Comparison of ENCODE assay signal across 29 cellular contexts in genomic region chr16:87667946-87668345, GRCh38.
"Had no signal": no experiment of that assay in that cellular context is flagged by ENCODE, and none has a peak within 500 bp of the region (broad histone marks: within the 10 kb centered on the region; RNA-seq: fewer than 3 reads in every experiment).

No MANE protein-coding gene starts in this region.

- H3K36me3 Mint-ChIP-seq: activated naive CD4-positive, alpha-beta T cell treated with anti-CD3 and anti-CD28 coated beads, Interleukin-2, amount 10 ng/mL, durations not matched to agents 7 days and 5 days; activated naive CD8-positive, alpha-beta T cell treated with anti-CD3 and anti-CD28 coated beads for 36 hours; brain had no signal

- ATAC-seq: activated naive CD8-positive, alpha-beta T cell treated with anti-CD3 and anti-CD28 coated beads, Interleukin-2, amount 50 U/mL, for 24 hours; activated T-cell treated with anti-CD3 and anti-CD28 coated beads, Interleukin-2, amount 50 U/mL, for 72 hours; esophagus mucosa had no signal

- H3K4me3 Mint-ChIP-seq: activated CD4-positive, alpha-beta memory T cell treated with anti-CD3 and anti-CD28 coated beads, Interleukin-2, amount 10 ng/mL, durations not matched to agents 7 days and 5 days; activated CD4-positive, alpha-beta T cell treated with anti-CD3 and anti-CD28 coated beads, Interleukin-2, amount 10 ng/mL, durations not matched to agents 7 days and 5 days; activated naive CD4-positive, alpha-beta T cell treated with anti-CD3 and anti-CD28 coated beads, Interleukin-2, amount 10 ng/mL, durations not matched to agents 7 days and 5 days; activated naive CD8-positive, alpha-beta T cell treated with anti-CD3 and anti-CD28 coated beads for 36 hours; activated naive CD8-positive, alpha-beta T cell treated with anti-CD3 and anti-CD28 coated beads, Interleukin-2, amount 50 U/mL, for 24 hours; activated T-cell treated with anti-CD3 and anti-CD28 coated beads, Interleukin-2, amount 50 U/mL, for 24 hours; activated T-cell treated with anti-CD3 and anti-CD28 coated beads, Interleukin-2, amount 50 U/mL, for 72 hours; brain had no signal

- H3K27ac ChIP-seq: adrenal gland, breast epithelium, cardiac muscle cell, colonic mucosa had no signal

- H3K36me3 ChIP-seq: adrenal gland, breast epithelium, cardiac muscle cell, colonic mucosa had no signal

- H3K9me3 Mint-ChIP-seq: activated CD4-positive, alpha-beta memory T cell treated with anti-CD3 and anti-CD28 coated beads, Interleukin-2, amount 10 ng/mL, durations not matched to agents 7 days and 5 days; activated CD4-positive, alpha-beta T cell treated with anti-CD3 and anti-CD28 coated beads, Interleukin-2, amount 10 ng/mL, durations not matched to agents 7 days and 5 days; activated naive CD4-positive, alpha-beta T cell treated with anti-CD3 and anti-CD28 coated beads, Interleukin-2, amount 10 ng/mL, durations not matched to agents 7 days and 5 days; activated naive CD8-positive, alpha-beta T cell treated with anti-CD3 and anti-CD28 coated beads for 36 hours; activated naive CD8-positive, alpha-beta T cell treated with anti-CD3 and anti-CD28 coated beads, Interleukin-2, amount 50 U/mL, for 24 hours; activated T-cell treated with anti-CD3 and anti-CD28 coated beads, Interleukin-2, amount 50 U/mL, for 24 hours; activated T-cell treated with anti-CD3 and anti-CD28 coated beads, Interleukin-2, amount 50 U/mL, for 72 hours; brain had no signal

- H3K27me3 Mint-ChIP-seq: activated CD4-positive, alpha-beta T cell treated with anti-CD3 and anti-CD28 coated beads, Interleukin-2, amount 10 ng/mL, durations not matched to agents 7 days and 5 days; brain had no signal

- H3K27me3 ChIP-seq: adrenal gland, cardiac muscle cell, colonic mucosa had no signal

- H3K4me1 ChIP-seq: adrenal gland, breast epithelium, colonic mucosa had no signal

- H3K9me3 ChIP-seq: adrenal gland, breast epithelium, colonic mucosa had no signal

- H3K27ac Mint-ChIP-seq: activated CD4-positive, alpha-beta memory T cell treated with anti-CD3 and anti-CD28 coated beads, Interleukin-2, amount 10 ng/mL, durations not matched to agents 7 days and 5 days; activated CD4-positive, alpha-beta T cell treated with anti-CD3 and anti-CD28 coated beads, Interleukin-2, amount 10 ng/mL, durations not matched to agents 7 days and 5 days; activated naive CD4-positive, alpha-beta T cell treated with anti-CD3 and anti-CD28 coated beads, Interleukin-2, amount 10 ng/mL, durations not matched to agents 7 days and 5 days; activated naive CD8-positive, alpha-beta T cell treated with anti-CD3 and anti-CD28 coated beads for 36 hours; activated naive CD8-positive, alpha-beta T cell treated with anti-CD3 and anti-CD28 coated beads, Interleukin-2, amount 50 U/mL, for 24 hours; activated T-cell treated with anti-CD3 and anti-CD28 coated beads, Interleukin-2, amount 50 U/mL, for 24 hours; activated T-cell treated with anti-CD3 and anti-CD28 coated beads, Interleukin-2, amount 50 U/mL, for 72 hours; brain had no signal

- DNase-seq: activated CD4-positive, alpha-beta memory T cell treated with anti-CD3 and anti-CD28 coated beads, Interleukin-2, amount 10 ng/mL, durations not matched to agents 7 days and 5 days; activated CD4-positive, alpha-beta T cell treated with anti-CD3 and anti-CD28 coated beads for 1 hour; activated CD4-positive, alpha-beta T cell treated with anti-CD3 and anti-CD28 coated beads for 4 hours; activated CD4-positive, alpha-beta T cell treated with anti-CD3 and anti-CD28 coated beads, Interleukin-2, amount 10 ng/mL, durations not matched to agents 7 days and 5 days; activated CD4-positive, alpha-beta T cell treated with anti-CD3 and anti-CD28 coated beads, Interleukin-2, amount 50 U/mL, for 4 hours; activated CD8-positive, alpha-beta memory T cell treated with anti-CD3 and anti-CD28 coated beads, Interleukin-2, amount 50 U/mL, for 48 hours; activated gamma-delta T cell; activated naive CD4-positive, alpha-beta T cell; activated naive CD4-positive, alpha-beta T cell treated with anti-CD3 and anti-CD28 coated beads, Interleukin-2, amount 10 ng/mL, durations not matched to agents 7 days and 5 days; activated naive CD8-positive, alpha-beta T cell treated with anti-CD3 and anti-CD28 coated beads for 36 hours; activated naive CD8-positive, alpha-beta T cell treated with anti-CD3 and anti-CD28 coated beads, Interleukin-2, amount 50 U/mL, for 24 hours; activated T-cell treated with anti-CD3 and anti-CD28 coated beads for 4 hours; activated T-cell treated with anti-CD3 and anti-CD28 coated beads, Interleukin-2, amount 50 U/mL, for 24 hours; activated T-cell treated with anti-CD3 and anti-CD28 coated beads, Interleukin-2, amount 50 U/mL, for 72 hours; adrenal gland; amygdala; aorta; central memory CD4-positive, alpha-beta T cell; cerebellar nuclear complex; colonic mucosa; effector CD8-positive, alpha-beta T cell; foreskin fibroblast; head of caudate nucleus; hippocampal formation; T-helper 2 cell had no signal

- H3K4me3 ChIP-seq: adrenal gland, breast epithelium, cardiac muscle cell, colonic mucosa had no signal

- H3K4me1 Mint-ChIP-seq: activated CD4-positive, alpha-beta memory T cell treated with anti-CD3 and anti-CD28 coated beads, Interleukin-2, amount 10 ng/mL, durations not matched to agents 7 days and 5 days; activated naive CD4-positive, alpha-beta T cell treated with anti-CD3 and anti-CD28 coated beads, Interleukin-2, amount 10 ng/mL, durations not matched to agents 7 days and 5 days; activated naive CD8-positive, alpha-beta T cell treated with anti-CD3 and anti-CD28 coated beads for 36 hours; activated naive CD8-positive, alpha-beta T cell treated with anti-CD3 and anti-CD28 coated beads, Interleukin-2, amount 50 U/mL, for 24 hours; brain had no signal
